In the genomic region with DNA sequence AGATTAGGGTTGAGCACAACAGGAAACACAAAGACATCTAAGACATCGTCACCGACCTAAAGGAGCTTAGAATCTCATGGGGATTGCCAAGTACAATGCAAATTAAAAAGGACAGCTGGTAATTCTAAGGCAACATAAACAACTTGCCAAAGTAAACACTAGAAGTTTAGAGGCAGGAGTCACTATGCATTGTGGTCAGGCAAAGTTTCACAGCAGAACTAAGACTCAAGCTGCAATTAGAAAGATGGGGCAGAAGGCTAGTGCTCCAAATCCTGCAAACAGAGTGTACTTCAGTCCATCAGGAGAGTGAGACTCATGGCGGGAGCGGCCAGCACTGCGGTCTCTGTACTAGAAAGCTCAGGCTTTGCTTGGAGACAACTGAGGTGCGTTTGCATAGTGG, we compare ENCODE assay signal across 8 cellular contexts. TPM values are rescaled to one million over a fixed set of nuclear protein-coding genes. Genes with fewer than 3 reads are reported as not detected.
DNase-seq lines count a peak whose midpoint lies in the region; ATAC-seq and TF ChIP-seq lines count a peak whose summit lies in the region.

No MANE protein-coding gene starts in this region.

- no peak overlapping the region for H3K4me3 Mint-ChIP-seq in GM23338

- H3K27me3 Mint-ChIP-seq in GM23338 (ENCODE audit: insufficient read depth, low read depth, poor library complexity), result no peaks in the 10 kb centered on the region

- WGBS in esophagus muscularis mucosa, result 92% methylated on average over 6 of the region's 6 CpGs

- no peaks in the 10 kb centered on the region for H3K9me3 Mint-ChIP-seq in GM23338

- intact Hi-C loops in left ventricle myocardium superior (cut with micrococcal nuclease) (no loop called here), esophagus muscularis mucosa (cut with DNase I) (loop anchor here (10.0 kb wide), 1 partner anchor 70 kb away; no protein-coding TSS in a partner anchor)

- DNase-seq in GM23338 (ENCODE audit: low spot score) (no peak), NAMALWA (ENCODE audit: low spot score) (peak; percentile 14), left ventricle myocardium superior (no peak), NOMO-1 treated with DMSO at 0.1 percent for 48 hours (lab: John Stamatoyannopoulos, UW; ENCODE audit: unreplicated experiment) (no peak), esophagus muscularis mucosa (ENCODE audit: extremely low spot score) (no peak), NCI-H2171 (lab: John Stamatoyannopoulos, UW) (no peak)

- H3F3A ChIP-seq in GM23338 (replicated peaks; ENCODE audit: low read depth), result no peaks in the 10 kb centered on the region

- no peak for TF ChIP-seq POLR2A in esophagus muscularis mucosa (IDR thresholded peaks at IDR 0.05; ENCODE audit: low read depth)

- H3K79me2 ChIP-seq in GM23338 (replicated peaks; ENCODE audit: insufficient read depth), result peaks cover 19% of the 10 kb centered on the region

- no peaks in the 10 kb centered on the region for H3K9me3 ChIP-seq in esophagus muscularis mucosa

- no peak for TF ChIP-seq EP300 in esophagus muscularis mucosa (IDR thresholded peaks at IDR 0.05)

- H3K27ac Mint-ChIP-seq in GM23338, result no peak overlapping the region

- H3K4me3 ChIP-seq in GM23338 (no peak overlapping the region), esophagus muscularis mucosa (no peak overlapping the region)

- H3K4me1 ChIP-seq in GM23338 (ENCODE audit: insufficient read depth), result no peaks in the 10 kb centered on the region; the same call in 1 of the 2 replicates
- H3K4me1 ChIP-seq in esophagus muscularis mucosa, result peaks cover 47 to 85% (median 59%) of the 10 kb centered on the region in 4 donors

- H3K27ac ChIP-seq in GM23338 (ENCODE audit: low read depth), result no peak overlapping the region
- no peak overlapping the region for H3K27ac ChIP-seq in esophagus muscularis mucosa (replicated peaks in 1 of 4)

- peaks cover 11% of the 10 kb centered on the region for H3K4me1 Mint-ChIP-seq in GM23338

- ATAC-seq in GM18498 (IDR thresholded peaks at IDR 0.05; ENCODE audit: unreplicated experiment) (peak; percentile 83), GM23338 (peak; percentile 44; the same call in 2 of the 3 replicates), left ventricle myocardium superior (peak; percentile 15), HG03457 (IDR thresholded peaks at IDR 0.05; ENCODE audit: unreplicated experiment) (no peak)

- H3K36me3 ChIP-seq in GM23338 (ENCODE audit: insufficient read depth) (no peaks in the 10 kb centered on the region), esophagus muscularis mucosa (peaks cover 0 to 4% (median 0%) of the 10 kb centered on the region in 4 donors)

- H3K27me3 ChIP-seq in GM23338 (ENCODE audit: insufficient read depth) (no peaks in the 10 kb centered on the region), esophagus muscularis mucosa (no peaks in the 10 kb centered on the region)

- 0 out of 3 replicates have a peak, but pooled peaks cover 2% of the 10 kb centered on the region for H3K36me3 Mint-ChIP-seq in GM23338 (ENCODE audit: low read depth)

- H3K9me2 ChIP-seq in GM23338 (ENCODE audit: insufficient read depth), result no peaks in the 10 kb centered on the region

- TF ChIP-seq CTCF in GM23338 (conservative IDR thresholded peaks at IDR 0.05; ENCODE audit: low read depth in 2 of 2) (no peak), esophagus muscularis mucosa (IDR thresholded peaks at IDR 0.05) (no peak)

- no peaks in the 10 kb centered on the region for H4K20me1 ChIP-seq in GM23338 (replicated peaks; ENCODE audit: insufficient read depth)

- H3K4me2 ChIP-seq in GM23338, result no peak overlapping the region

- no peak overlapping the region for H2AFZ ChIP-seq in GM23338

TF ChIP-seq in GM23338, 12 proteins besides CTCF, POLR2A, EP300 and RAD21 (continues in another document):
- TF ChIP-seq, protein P1, sequence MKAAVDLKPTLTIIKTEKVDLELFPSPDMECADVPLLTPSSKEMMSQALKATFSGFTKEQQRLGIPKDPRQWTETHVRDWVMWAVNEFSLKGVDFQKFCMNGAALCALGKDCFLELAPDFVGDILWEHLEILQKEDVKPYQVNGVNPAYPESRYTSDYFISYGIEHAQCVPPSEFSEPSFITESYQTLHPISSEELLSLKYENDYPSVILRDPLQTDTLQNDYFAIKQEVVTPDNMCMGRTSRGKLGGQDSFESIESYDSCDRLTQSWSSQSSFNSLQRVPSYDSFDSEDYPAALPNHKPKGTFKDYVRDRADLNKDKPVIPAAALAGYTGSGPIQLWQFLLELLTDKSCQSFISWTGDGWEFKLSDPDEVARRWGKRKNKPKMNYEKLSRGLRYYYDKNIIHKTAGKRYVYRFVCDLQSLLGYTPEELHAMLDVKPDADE (IDR thresholded peaks at IDR 0.05), result no peak
- TF ChIP-seq EZH2phosphoT487 (IDR thresholded peaks at IDR 0.05; ENCODE audit: unreplicated experiment), result no peak
- TF ChIP-seq ZNF331 (CRISPR knock-in tag; IDR thresholded peaks at IDR 0.05; ENCODE audit: low read depth), result no peak
- TF ChIP-seq REST (IDR thresholded peaks at IDR 0.05; ENCODE audit: unreplicated experiment), result no peak
- TF ChIP-seq STAT1 (IDR thresholded peaks at IDR 0.05; ENCODE audit: unreplicated experiment), result no peak

RNA-seq across cellular contexts. Expression of gene HIPK2, which starts 52.7 kb away (rescaled TPM):
- 13.8 and 16.9 TPM in 2 replicates for total RNA-seq in GM23338 (2014; rRNA removed; shearing (Covaris generic))
- polyA plus RNA-seq in GM23338 (2016; fragmentation: Nextera tagmentation; extraction: Ambion mirVana), result 5.9 and 7.3 TPM in 2 replicates
- total RNA-seq in left ventricle myocardium superior, result 103 TPM
- 10 to 100 TPM; 20.9 to 40.9 (median 26.7) TPM for total RNA-seq in esophagus muscularis mucosa
